ENCODE assay signal across 15 cellular contexts in genomic region chr12:54374555-54375257, GRCh38. TPM values are rescaled to one million over a fixed set of nuclear protein-coding genes. Genes with fewer than 3 reads are reported as not detected.
DNase-seq lines count a peak whose midpoint lies in the region; ATAC-seq and TF ChIP-seq lines count a peak whose summit lies in the region.
"Had no signal": no experiment of that assay in that cellular context is flagged by ENCODE, and none has a peak within 500 bp of the region (broad histone marks: within the 10 kb centered on the region; RNA-seq: fewer than 3 reads in every experiment).

No MANE protein-coding gene starts in this region.

- H3K9me3 ChIP-seq in PC-3 (ENCODE audit: low read length) (no peaks in the 10 kb centered on the region), gastroesophageal sphincter (no peaks in the 10 kb centered on the region)
- H3K9me3 ChIP-seq: prostate gland, uterus had no signal

- no peaks in the 10 kb centered on the region for H3F3A ChIP-seq in PC-3 (ENCODE audit: low read length, unreplicated experiment)

- H3K9ac ChIP-seq in KMS-11 = no peak overlapping the region; the same call in 1 of the 2 replicates
- H3K9ac ChIP-seq in PC-3 (ENCODE audit: low read length) = peak overlapping the region; percentile 67

- TF ChIP-seq CTCF in KMS-11 (conservative IDR thresholded peaks at IDR 0.05; ENCODE audit: low read depth, low read length) (no peak), PC-3 (conservative IDR thresholded peaks at IDR 0.05; ENCODE audit: low read depth, low read length) (no peak), gastroesophageal sphincter (IDR thresholded peaks at IDR 0.05) (no peak)

- ATAC-seq in PC-3 (no peak), gastroesophageal sphincter (no peak)

- DNase-seq in PC-3 (no peak), substantia nigra (lab: John Stamatoyannopoulos, UW) (peak in 1 of 49 donors; percentile 16), Ammon's horn (ENCODE audit: low spot score) (no peak), NCI-H1694 (lab: John Stamatoyannopoulos, UW) (no peak)
- DNase-seq in NK-92 treated with Interleukin-12 subunit alpha and Interleukin-12 subunit beta, amount 100 ng/mL, for 24 hours (lab: John Stamatoyannopoulos, UW) = no peak
- DNase-seq: activated gamma-delta T cell, cerebellar nuclear complex, NCI-H2171 had no signal

- H3K27ac ChIP-seq in KMS-11 (no peak overlapping the region), PC-3 (ENCODE audit: low read length) (peak overlapping the region; percentile 90), gastroesophageal sphincter (peak overlapping the region in 3 of 4 donors; percentile 62 to 84 (median 84)), substantia nigra (ENCODE audit: low read depth, low read length, poor library complexity, severe bottlenecking) (peak overlapping the region; percentile 39)
- H3K27ac ChIP-seq: prostate gland had no signal

- no peaks in the 10 kb centered on the region for H3K79me2 ChIP-seq in KMS-11 (ENCODE audit: insufficient read depth, low read depth)
- no peaks in the 10 kb centered on the region for H3K79me2 ChIP-seq in PC-3 (ENCODE audit: low read length)

- CTCF ChIA-PET in PC-3 (lab: Charles Lee) = no interaction called here

- no peaks in the 10 kb centered on the region for H4K20me1 ChIP-seq in KMS-11 (ENCODE audit: insufficient read depth)
- H4K20me1 ChIP-seq in PC-3 (ENCODE audit: low read length) = no peaks in the 10 kb centered on the region

- H3K27me3 ChIP-seq in KMS-11 (ENCODE audit: insufficient read depth, low read depth) (peaks cover 7% of the 10 kb centered on the region; the same call in 1 of the 2 replicates), PC-3 (ENCODE audit: low read length) (no peaks in the 10 kb centered on the region), gastroesophageal sphincter (no peaks in the 10 kb centered on the region)
- H3K27me3 ChIP-seq: uterus had no signal

- intact Hi-C loops in PC-3 (cut with micrococcal nuclease) = no loop called here

- 14 to 58% methylated on average over 1 to 2 of the region's 2 CpGs for WGBS in gastroesophageal sphincter (ENCODE audit: low coverage in 1 of 2), 2 donors

- no peaks in the 10 kb centered on the region for H3K9me2 ChIP-seq in PC-3 (replicated peaks; ENCODE audit: low read length)

- H2AFZ ChIP-seq in KMS-11 (ENCODE audit: low read depth) (peak overlapping the region; percentile 33; the same call in 1 of the 2 replicates), PC-3 (ENCODE audit: low read length) (no peak overlapping the region)

- H3K36me3 ChIP-seq in KMS-11 (ENCODE audit: insufficient read depth) (no peaks in the 10 kb centered on the region), PC-3 (ENCODE audit: low read depth, low read length) (no peaks in the 10 kb centered on the region), gastroesophageal sphincter (no peaks in the 10 kb centered on the region)
- H3K36me3 ChIP-seq: prostate gland, uterus had no signal

- no TSS peak for BruUV-seq in PC-3 (replicated peaks; lab: Mats Ljungman, UMichigan)

- POLR2A ChIA-PET in PC-3 (lab: Charles Lee; ENCODE audit: unreplicated experiment) = no interaction called here

- H3K4me3 ChIP-seq in KMS-11 (IDR thresholded peaks at IDR 0.05; ENCODE audit: insufficient read depth, low read depth, low read length) (no peak overlapping the region), PC-3 (ENCODE audit: low read length) (no peak overlapping the region), gastroesophageal sphincter (no peak overlapping the region)
- H3K4me3 ChIP-seq: lung, prostate gland, uterus had no signal

- TF ChIP-seq EP300 in gastroesophageal sphincter (IDR thresholded peaks at IDR 0.05) = no peak

- H3K4me1 ChIP-seq in KMS-11 (ENCODE audit: low read depth, poor library complexity, severe bottlenecking) (peaks cover 18% of the 10 kb centered on the region), PC-3 (ENCODE audit: insufficient read depth, low read length) (peaks cover 36% of the 10 kb centered on the region), gastroesophageal sphincter (peaks cover 0 to 82% (median 52%) of the 10 kb centered on the region in 3 donors)

- TF ChIP-seq POLR2A in gastroesophageal sphincter (IDR thresholded peaks at IDR 0.05) = no peak

- H3K4me2 ChIP-seq in KMS-11 (peak overlapping the region; percentile 11; the same call in 1 of the 2 replicates), PC-3 (ENCODE audit: low read length) (peak overlapping the region; percentile 47)

RNA-seq across cellular contexts. Expression of gene ZNF385A, which starts 9.8 kb away (rescaled TPM):
- total RNA-seq in PC-3 (2014; rRNA removed) (1.8 and 5.0 TPM in 2 replicates), gastroesophageal sphincter (10 to 100 TPM in 3 of 4 donors, 1 to 10 TPM in 1; 7.5 to 28.0 (median 19.5) TPM)

RNA-seq across cellular contexts. Expression of gene GPR84, which starts 10.4 kb away (rescaled TPM):
- total RNA-seq in PC-3 (2014; rRNA removed) (not detected in 2 replicates), gastroesophageal sphincter (under 1 TPM in 1 of 4 donors, not detected in 3; 0.54 TPM)
- total RNA-seq: fibroblast of villous mesenchyme, HT-29 had no signal

RNA-seq across cellular contexts. Expression of gene ITGA5, which starts 44.4 kb away (rescaled TPM):
- total RNA-seq in PC-3 (2014; rRNA removed) (35.9 and 38.2 TPM in 2 replicates), gastroesophageal sphincter (100 to 1,000 TPM; 141 to 908 (median 220) TPM)
- total RNA-seq: HT-29 had no signal

RNA-seq across cellular contexts. Expression of gene COPZ1, which starts 49.8 kb away (rescaled TPM):
- total RNA-seq in PC-3 (2014; rRNA removed) (121 and 156 TPM in 2 replicates), gastroesophageal sphincter (100 to 1,000 TPM in 1 of 4 donors, 10 to 100 TPM in 3; 47.0 to 138 (median 57.5) TPM)
